In genomic region chr2:80102026-80102425, GRCh38 we compare ENCODE assay signal across 22 cellular contexts.
DNase-seq lines count a peak whose midpoint lies in the region; ATAC-seq and TF ChIP-seq lines count a peak whose summit lies in the region.
"Had no signal": no experiment of that assay in that cellular context is flagged by ENCODE, and none has a peak within 500 bp of the region (broad histone marks: within the 10 kb centered on the region; RNA-seq: fewer than 3 reads in every experiment).

No MANE protein-coding gene starts in this region.

- H2BK15ac ChIP-seq in mesenchymal stem cell (ENCODE audit: low read depth, poor library complexity, severe bottlenecking) = no peak overlapping the region

- H4K8ac ChIP-seq in mesenchymal stem cell (ENCODE audit: low read length) = no peak overlapping the region

- in situ Hi-C loops in Panc1 (cut with HindIII; ENCODE audit: low pct_unique_long_range_greater_than_20kb, low sequenced_read_pairs) = no loop called here

- no TSS peak for BruUV-seq in Panc1 (replicated peaks; lab: Mats Ljungman, UMichigan)

- H2AK5ac ChIP-seq in mesenchymal stem cell (ENCODE audit: low read length, severe bottlenecking) = no peak overlapping the region

- no peak for ATAC-seq in Panc1
- ATAC-seq: left lung had no signal

- no peaks in the 10 kb centered on the region for H3K36me3 ChIP-seq in BJ (ENCODE audit: control insufficient read depth, insufficient read depth, low read length)
- H3K36me3 ChIP-seq in Panc1 (ENCODE audit: control insufficient read depth, insufficient read depth, low read length) = no peaks in the 10 kb centered on the region
- H3K36me3 ChIP-seq in mesenchymal stem cell (ENCODE audit: control insufficient read depth in 1 of 2, insufficient read depth in 2 of 2, low read depth in 1 of 2, low read length in 2 of 2) = no peaks in the 10 kb centered on the region
- H3K36me3 ChIP-seq: esophagus muscularis mucosa, left lung, SJCRH30 had no signal

- no peaks in the 10 kb centered on the region for H3K79me1 ChIP-seq in mesenchymal stem cell (replicated peaks; ENCODE audit: low read length, poor library complexity, severe bottlenecking)

- H3K9me3 ChIP-seq in Panc1 (ENCODE audit: control insufficient read depth, insufficient read depth, low read depth, low read length) = no peaks in the 10 kb centered on the region
- H3K9me3 ChIP-seq in mesenchymal stem cell (ENCODE audit: control insufficient read depth, low read length) = no peaks in the 10 kb centered on the region
- H3K9me3 ChIP-seq: esophagus muscularis mucosa, SJCRH30 had no signal

- no peak overlapping the region for H2BK5ac ChIP-seq in mesenchymal stem cell (ENCODE audit: low read depth, low read length, poor library complexity, severe bottlenecking)

- no peak overlapping the region for H3K4me2 ChIP-seq in mesenchymal stem cell (ENCODE audit: low read length, poor library complexity, severe bottlenecking)

- TF ChIP-seq CTCF in BJ (IDR thresholded peaks at IDR 0.05; ENCODE audit: insufficient read depth, low read depth, low read length) = no peak
- TF ChIP-seq CTCF in Panc1 (IDR thresholded peaks at IDR 0.05) = no peak

- H3K36me3 Mint-ChIP-seq in activated CD4-positive, alpha-beta T cell treated with anti-CD3 and anti-CD28 coated beads, Interleukin-2, amount 10 ng/mL, durations not matched to agents 24 days and 14 days (ENCODE audit: low read depth) = no peaks in the 10 kb centered on the region
- H3K36me3 Mint-ChIP-seq: brain had no signal

- H3K4me3 Mint-ChIP-seq in activated CD4-positive, alpha-beta T cell treated with anti-CD3 and anti-CD28 coated beads, Interleukin-2, amount 10 ng/mL, durations not matched to agents 24 days and 14 days = no peak overlapping the region
- H3K4me3 Mint-ChIP-seq: brain had no signal

- H3K27ac Mint-ChIP-seq in activated CD4-positive, alpha-beta T cell treated with anti-CD3 and anti-CD28 coated beads, Interleukin-2, amount 10 ng/mL, durations not matched to agents 24 days and 14 days = no peak overlapping the region

- DNase-seq in BJ (ENCODE audit: low read depth) = peak; percentile 48
- DNase-seq in Panc1 (ENCODE audit: low read depth, low spot score) = peak; percentile 2
- peak; percentile 50 for DNase-seq in dedifferentiated amniotic fluid mesenchymal stem cell (ENCODE audit: extremely low spot score)
- DNase-seq in mesenchymal stem cell = peak; percentile 62
- DNase-seq in T-helper 1 cell = no peak
- DNase-seq in D341Med (ENCODE audit: low spot score) = no peak
- no peak for DNase-seq in 8988T
- DNase-seq in activated CD4-positive, alpha-beta T cell treated with anti-CD3 and anti-CD28 coated beads, Interleukin-2, amount 10 ng/mL, durations not matched to agents 24 days and 14 days = no peak
- DNase-seq: activated CD4-positive, alpha-beta T cell treated with anti-CD3 and anti-CD28 coated beads for 48 hours; activated CD8-positive, alpha-beta memory T cell treated with anti-CD3 and anti-CD28 coated beads, Interleukin-2, amount 50 U/mL, for 48 hours; DND-41; Karpas-422; left lung; NCI-H1436 treated with DMSO at 0.1 percent for 48 hours; NCI-H345; posterior cingulate gyrus; SJCRH30; small intestine; T-helper 9 cell had no signal

- CTCF ChIA-PET in BJ (lab: Yijun Ruan, JAX) (no interaction called here), Panc1 (lab: Charles Lee) (no interaction called here)

- no peak overlapping the region for H3K9ac ChIP-seq in mesenchymal stem cell (ENCODE audit: low read length)

- no peak overlapping the region for H4K91ac ChIP-seq in mesenchymal stem cell (ENCODE audit: low read length)

- H3K4me1 Mint-ChIP-seq in activated CD4-positive, alpha-beta T cell treated with anti-CD3 and anti-CD28 coated beads, Interleukin-2, amount 10 ng/mL, durations not matched to agents 24 days and 14 days = no peaks in the 10 kb centered on the region
- H3K4me1 Mint-ChIP-seq: brain had no signal

- no peak overlapping the region for H3K23ac ChIP-seq in mesenchymal stem cell (ENCODE audit: low read length in 2 of 2)

- no peak overlapping the region for H2AFZ ChIP-seq in mesenchymal stem cell (ENCODE audit: low read depth, low read length)

- peaks cover 4% of the 10 kb centered on the region for H3K9me3 Mint-ChIP-seq in activated CD4-positive, alpha-beta T cell treated with anti-CD3 and anti-CD28 coated beads, Interleukin-2, amount 10 ng/mL, durations not matched to agents 24 days and 14 days

- H3K27me3 ChIP-seq in BJ (ENCODE audit: control insufficient read depth, insufficient read depth, low read length) (no peaks in the 10 kb centered on the region), Panc1 (ENCODE audit: control insufficient read depth, insufficient read depth, low read length) (no peaks in the 10 kb centered on the region), mesenchymal stem cell (ENCODE audit: control insufficient read depth in 1 of 2, insufficient read depth in 1 of 2, low read length in 2 of 2) (no peaks in the 10 kb centered on the region)
- H3K27me3 ChIP-seq: esophagus muscularis mucosa, left lung had no signal

- no peak overlapping the region for H3K4ac ChIP-seq in mesenchymal stem cell (ENCODE audit: low read depth in 1 of 2, low read length in 2 of 2)

- POLR2A ChIA-PET in BJ (lab: Charles Lee) = no interaction called here
- POLR2A ChIA-PET in Panc1 (lab: Charles Lee) = no interaction called here

- no CpG with 5 or more reads among the region's 1 CpG for WGBS in mesenchymal stem cell

- H3K27ac ChIP-seq in Panc1 (ENCODE audit: low read length) (no peak overlapping the region), mesenchymal stem cell (ENCODE audit: low read length, poor library complexity, severe bottlenecking) (no peak overlapping the region)
- H3K27ac ChIP-seq: C4-2B, esophagus muscularis mucosa, left lung, SJCRH30 had no signal

- no peaks in the 10 kb centered on the region for H3K27me3 Mint-ChIP-seq in activated CD4-positive, alpha-beta T cell treated with anti-CD3 and anti-CD28 coated beads, Interleukin-2, amount 10 ng/mL, durations not matched to agents 24 days and 14 days
- H3K27me3 Mint-ChIP-seq: brain had no signal

- no peak overlapping the region for H3K14ac ChIP-seq in mesenchymal stem cell (ENCODE audit: low read length in 2 of 2)

- H3K4me1 ChIP-seq in Panc1 (ENCODE audit: control insufficient read depth, insufficient read depth, low read length) = no peaks in the 10 kb centered on the region
- H3K4me1 ChIP-seq in mesenchymal stem cell (ENCODE audit: control insufficient read depth, insufficient read depth, low read depth, low read length) = no peaks in the 10 kb centered on the region
- H3K4me1 ChIP-seq: esophagus muscularis mucosa, left lung, SJCRH30 had no signal

- H3K18ac ChIP-seq in mesenchymal stem cell (ENCODE audit: low read depth in 1 of 2, low read length in 2 of 2) = no peak overlapping the region

- H2BK12ac ChIP-seq in mesenchymal stem cell (ENCODE audit: low read length in 2 of 2) = no peak overlapping the region

- intact Hi-C loops in Panc1 (cut with micrococcal nuclease; ENCODE audit: unreplicated experiment) = no loop called here
- intact Hi-C loops in activated CD4-positive, alpha-beta T cell treated with anti-CD3 and anti-CD28 coated beads, Interleukin-2, amount 10 ng/mL, durations not matched to agents 24 days and 14 days (cut with micrococcal nuclease) = no loop called here

- no peak overlapping the region for H2BK120ac ChIP-seq in mesenchymal stem cell (ENCODE audit: low read depth, low read length)

- no peak overlapping the region for H3K4me3 ChIP-seq in BJ (ENCODE audit: low read depth, low read length)
- no peak overlapping the region for H3K4me3 ChIP-seq in Panc1 (ENCODE audit: low read depth in 2 of 2, low read length in 2 of 2)
- H3K4me3 ChIP-seq in mesenchymal stem cell (ENCODE audit: insufficient read depth in 1 of 2, low read depth in 1 of 2, low read length in 2 of 2) = no peak overlapping the region
- H3K4me3 ChIP-seq: esophagus muscularis mucosa, left lung, SJCRH30 had no signal

Comparison
In these comparisons a context has a peak if more than half of its experiments do, and no peak if none do; other contexts are left out.
1. DNase-seq: peak in BJ (single experiment), Panc1 (single experiment), dedifferentiated amniotic fluid mesenchymal stem cell (single experiment) and mesenchymal stem cell (single experiment); none in T-helper 1 cell (0 of 5), D341Med (single experiment), 8988T (single experiment) and activated CD4-positive, alpha-beta T cell treated with anti-CD3 and anti-CD28 coated beads, Interleukin-2, amount 10 ng/mL, durations not matched to agents 24 days and 14 days (single experiment).